Comparison of ENCODE assay signal across 2 cellular contexts in the genomic region with DNA sequence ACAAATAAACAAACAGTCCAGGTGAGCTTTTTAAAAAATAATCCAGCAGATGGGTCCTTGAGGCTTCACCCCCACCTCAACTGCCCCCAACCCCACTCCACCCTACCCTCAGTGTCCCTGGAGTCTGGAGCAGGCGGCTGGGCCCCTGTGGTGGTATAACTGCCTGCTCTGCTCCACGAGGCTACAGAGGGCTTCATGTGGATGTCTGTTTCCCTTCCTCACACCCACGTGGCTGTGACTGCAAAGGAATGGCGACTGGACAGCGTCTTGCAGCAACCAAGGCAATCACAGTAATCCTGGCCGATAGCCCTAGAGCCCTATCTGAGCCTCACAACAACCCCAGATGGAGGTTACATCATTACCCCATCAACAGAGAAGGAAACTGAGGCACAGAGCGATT.
TF ChIP-seq lines count a peak whose summit lies in the region.

No MANE protein-coding gene starts in this region.

TF ChIP-seq in IMR-90, 13 proteins besides CTCF, POLR2A, EP300 and RAD21:
- TF ChIP-seq CEBPB (IDR thresholded peaks at IDR 0.05; ENCODE audit: low read depth, low read length) (no peak), RFX5 (IDR thresholded peaks at IDR 0.05; ENCODE audit: low read depth, low read length) (no peak), MAZ (IDR thresholded peaks at IDR 0.05; ENCODE audit: borderline replicate concordance, low read depth, low read length) (no peak), BHLHE40 (IDR thresholded peaks at IDR 0.05; ENCODE audit: low read depth, low read length) (no peak), MXI1 (IDR thresholded peaks at IDR 0.05; ENCODE audit: borderline replicate concordance, low read depth, low read length) (no peak), FOS (IDR thresholded peaks at IDR 0.05; ENCODE audit: low read depth, low read length) (no peak), RCOR1 (IDR thresholded peaks at IDR 0.05; ENCODE audit: insufficient replicate concordance, low read length) (no peak), SMC3 (IDR thresholded peaks at IDR 0.05; ENCODE audit: low read depth, low read length) (no peak), NFE2L2 (IDR thresholded peaks at IDR 0.05; ENCODE audit: low read depth, low read length) (no peak), MAFK (IDR thresholded peaks at IDR 0.05; ENCODE audit: low read depth, low read length) (no peak), CHD1 (IDR thresholded peaks at IDR 0.05; ENCODE audit: low read depth, low read length) (no peak)
- TF ChIP-seq, protein P1, sequence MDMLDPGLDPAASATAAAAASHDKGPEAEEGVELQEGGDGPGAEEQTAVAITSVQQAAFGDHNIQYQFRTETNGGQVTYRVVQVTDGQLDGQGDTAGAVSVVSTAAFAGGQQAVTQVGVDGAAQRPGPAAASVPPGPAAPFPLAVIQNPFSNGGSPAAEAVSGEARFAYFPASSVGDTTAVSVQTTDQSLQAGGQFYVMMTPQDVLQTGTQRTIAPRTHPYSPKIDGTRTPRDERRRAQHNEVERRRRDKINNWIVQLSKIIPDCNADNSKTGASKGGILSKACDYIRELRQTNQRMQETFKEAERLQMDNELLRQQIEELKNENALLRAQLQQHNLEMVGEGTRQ (IDR thresholded peaks at IDR 0.05; ENCODE audit: low read depth, low read length): no peak
- TF ChIP-seq, protein P2, sequence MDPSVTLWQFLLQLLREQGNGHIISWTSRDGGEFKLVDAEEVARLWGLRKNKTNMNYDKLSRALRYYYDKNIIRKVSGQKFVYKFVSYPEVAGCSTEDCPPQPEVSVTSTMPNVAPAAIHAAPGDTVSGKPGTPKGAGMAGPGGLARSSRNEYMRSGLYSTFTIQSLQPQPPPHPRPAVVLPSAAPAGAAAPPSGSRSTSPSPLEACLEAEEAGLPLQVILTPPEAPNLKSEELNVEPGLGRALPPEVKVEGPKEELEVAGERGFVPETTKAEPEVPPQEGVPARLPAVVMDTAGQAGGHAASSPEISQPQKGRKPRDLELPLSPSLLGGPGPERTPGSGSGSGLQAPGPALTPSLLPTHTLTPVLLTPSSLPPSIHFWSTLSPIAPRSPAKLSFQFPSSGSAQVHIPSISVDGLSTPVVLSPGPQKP (IDR thresholded peaks at IDR 0.05; ENCODE audit: borderline replicate concordance, low read depth, low read length): no peak

TF ChIP-seq in H1, 55 proteins besides CTCF, POLR2A, EP300 and RAD21:
- TF ChIP-seq SRF (IDR thresholded peaks at IDR 0.05; ENCODE audit: low read depth, low read length): no peak
- no peak for TF ChIP-seq KDM1A (IDR thresholded peaks at IDR 0.05; ENCODE audit: borderline replicate concordance, low read length)
TF ChIP-seq in H1: peak in this region for 0.
